12 cellular contexts compared by ENCODE assay signal in the genomic region with DNA sequence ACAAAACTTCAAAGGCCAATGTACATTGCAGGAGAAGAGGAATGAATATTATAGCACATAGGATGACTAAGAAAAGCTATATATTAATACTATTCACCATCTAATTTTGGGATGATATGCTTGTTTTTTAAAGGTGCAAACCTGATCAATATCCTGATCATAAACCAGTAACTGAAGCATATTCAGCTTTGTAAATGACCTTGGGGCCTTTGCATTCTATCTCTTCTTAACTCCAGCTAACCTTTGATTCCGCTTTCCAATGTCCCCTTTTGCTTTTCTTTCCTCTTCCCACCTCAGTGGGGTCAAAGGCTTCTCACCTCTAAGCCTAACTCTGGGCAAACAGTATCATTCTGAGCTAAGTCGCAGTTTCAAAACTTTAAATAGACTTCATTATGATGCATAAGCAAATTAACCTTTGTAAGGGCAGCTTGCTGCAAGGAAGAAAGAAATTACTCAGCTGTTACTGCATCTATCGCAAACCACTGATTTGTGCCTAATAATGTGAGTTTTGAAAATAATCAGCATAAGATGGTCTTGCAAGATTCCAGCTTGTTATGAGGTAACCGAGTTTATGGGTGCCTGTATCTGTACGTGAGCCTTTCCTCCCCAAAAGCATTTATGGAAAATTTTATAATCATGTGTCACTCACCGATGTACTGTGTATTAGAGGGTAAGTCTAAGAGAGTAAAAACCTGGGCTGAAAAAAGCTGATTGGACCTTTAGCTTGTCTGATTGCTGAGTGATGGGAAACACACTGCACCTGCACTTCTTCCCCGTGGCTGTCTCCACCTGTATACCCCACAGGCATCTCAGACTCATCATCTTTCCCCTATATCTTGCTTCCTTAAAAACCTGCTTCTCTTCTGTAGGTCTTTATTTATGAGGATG.
A peak's percentile ranks its signal among the peaks of the same experiment; 100 is the strongest.
DNase-seq lines count a peak whose midpoint lies in the region; ATAC-seq and TF ChIP-seq lines count a peak whose summit lies in the region.
"Had no signal": no experiment of that assay in that cellular context is flagged by ENCODE, and none has a peak within 500 bp of the region (broad histone marks: within the 10 kb centered on the region; RNA-seq: fewer than 3 reads in every experiment).

No MANE protein-coding gene starts in this region.

- H3K4me3 ChIP-seq in GM06990 (replicated peaks; ENCODE audit: low read depth, low read length) (peak overlapping the region; percentile 54), WERI-Rb-1 (ENCODE audit: low read depth, low read length) (no peak overlapping the region)
- H3K4me3 ChIP-seq: GM23248 had no signal

- H3K4me1 Mint-ChIP-seq in mesothelial cell of epicardium = peaks cover 24% of the 10 kb centered on the region
- H3K4me1 Mint-ChIP-seq: CD14-positive monocyte had no signal

- H3K27ac ChIP-seq in WERI-Rb-1 = no peak overlapping the region
- H3K27ac ChIP-seq: GM23248, neutrophil had no signal

- H3K9me3 Mint-ChIP-seq in mesothelial cell of epicardium = no peaks in the 10 kb centered on the region

- H3K27me3 Mint-ChIP-seq in mesothelial cell of epicardium (ENCODE audit: low read depth) = no peaks in the 10 kb centered on the region

- H3K9me3 ChIP-seq in WERI-Rb-1 (ENCODE audit: severe bottlenecking) = no peaks in the 10 kb centered on the region
- H3K9me3 ChIP-seq: neutrophil had no signal

- DNase-seq in GM06990 (ENCODE audit: extremely low read depth, insufficient read length) = peak; percentile 76
- no peak for DNase-seq in COLO668 (lab: John Stamatoyannopoulos, UW; ENCODE audit: unreplicated experiment)
- no peak for DNase-seq in mesothelial cell of epicardium (ENCODE audit: low spot score in 2 of 2, unreplicated experiment in 2 of 2)
- DNase-seq in WERI-Rb-1 = no peak
- DNase-seq in activated gamma-delta T cell (lab: John Stamatoyannopoulos, UW) = no peak
- DNase-seq: dermis blood vessel endothelial cell, GM23248 had no signal

- H3K27me3 ChIP-seq in GM06990 (replicated peaks; ENCODE audit: control insufficient read depth, insufficient read depth, low read length) (no peaks in the 10 kb centered on the region), WERI-Rb-1 (ENCODE audit: insufficient read depth, low read depth, severe bottlenecking) (no peaks in the 10 kb centered on the region)
- H3K27me3 ChIP-seq: neutrophil had no signal

- no peak overlapping the region for H3K27ac Mint-ChIP-seq in mesothelial cell of epicardium
- H3K27ac Mint-ChIP-seq: CD14-positive monocyte had no signal

- H3K4me3 Mint-ChIP-seq in mesothelial cell of epicardium = no peak overlapping the region
- H3K4me3 Mint-ChIP-seq: CD14-positive monocyte had no signal

- no peaks in the 10 kb centered on the region for H3K36me3 Mint-ChIP-seq in mesothelial cell of epicardium
- H3K36me3 Mint-ChIP-seq: CD14-positive monocyte had no signal

- ATAC-seq in GM19025 (IDR thresholded peaks at IDR 0.05; ENCODE audit: low read depth, unreplicated experiment) (peak; percentile 98), HG02678 (IDR thresholded peaks at IDR 0.05; ENCODE audit: unreplicated experiment) (peak; percentile 96), HG03558 (IDR thresholded peaks at IDR 0.05; ENCODE audit: extremely low read depth, unreplicated experiment) (peak; percentile 95)

- TF ChIP-seq CTCF in GM06990 (IDR thresholded peaks at IDR 0.05; ENCODE audit: insufficient read depth, low read length, poor library complexity, severe bottlenecking) = no peak
- no peak for TF ChIP-seq CTCF in mesothelial cell of epicardium (IDR thresholded peaks at IDR 0.05; ENCODE audit: unreplicated experiment)
- TF ChIP-seq CTCF in WERI-Rb-1 (IDR thresholded peaks at IDR 0.05; ENCODE audit: low read depth, low read length) = no peak

- H3K36me3 ChIP-seq in GM06990 (ENCODE audit: control insufficient read depth, insufficient read depth, low read length) (no peaks in the 10 kb centered on the region), WERI-Rb-1 (no peaks in the 10 kb centered on the region)
- H3K36me3 ChIP-seq: neutrophil had no signal
